In the genomic region with DNA sequence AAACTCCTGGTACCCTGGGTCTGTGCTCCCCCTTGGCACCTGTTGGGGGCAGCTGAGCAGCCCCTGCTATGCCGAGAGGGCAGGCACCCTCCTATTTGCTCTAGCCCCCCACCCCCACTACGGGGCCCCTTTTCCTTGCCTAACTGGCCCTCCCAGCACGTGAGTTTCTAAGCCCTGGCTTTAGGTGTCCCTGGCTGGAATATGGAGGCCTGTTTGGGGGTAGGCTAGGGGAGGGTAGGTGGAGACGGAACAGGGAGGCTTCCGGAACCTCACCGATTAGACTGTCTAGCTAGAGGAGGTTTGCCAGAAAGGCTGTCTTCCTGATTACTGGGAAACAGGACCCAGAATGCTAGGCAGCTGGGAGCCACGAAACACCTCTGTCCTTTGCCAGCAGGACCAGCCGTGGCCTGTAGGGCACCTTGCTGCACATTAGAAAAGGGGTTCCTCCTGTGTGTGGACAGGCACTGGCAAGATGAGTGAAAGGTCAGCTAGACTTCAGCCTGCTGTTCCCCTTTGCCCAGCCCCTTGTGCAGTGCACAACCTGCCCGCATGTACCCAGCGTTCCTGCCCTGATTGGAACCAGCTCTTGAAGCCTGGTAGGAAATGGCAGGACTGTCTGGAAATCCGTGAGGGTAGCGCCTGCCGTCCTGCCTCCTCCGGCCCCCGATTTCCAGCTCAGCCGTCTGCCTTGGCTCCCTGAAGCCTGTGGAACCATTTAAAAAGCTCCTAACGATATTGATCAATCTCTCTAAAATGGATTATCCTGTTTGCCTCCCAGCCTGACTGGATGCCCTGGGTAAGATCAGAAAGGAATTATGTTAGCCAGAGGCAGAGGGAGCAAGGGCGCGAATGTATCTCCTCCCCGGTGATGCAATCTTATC, we compare ENCODE assay signal across 2 cellular contexts.
TF ChIP-seq lines count a peak whose summit lies in the region.

No MANE protein-coding gene starts in this region.

TF ChIP-seq in WTC11, 78 proteins besides CTCF, POLR2A, EP300 and RAD21 (continued from another document):
- TF ChIP-seq, protein P1, sequence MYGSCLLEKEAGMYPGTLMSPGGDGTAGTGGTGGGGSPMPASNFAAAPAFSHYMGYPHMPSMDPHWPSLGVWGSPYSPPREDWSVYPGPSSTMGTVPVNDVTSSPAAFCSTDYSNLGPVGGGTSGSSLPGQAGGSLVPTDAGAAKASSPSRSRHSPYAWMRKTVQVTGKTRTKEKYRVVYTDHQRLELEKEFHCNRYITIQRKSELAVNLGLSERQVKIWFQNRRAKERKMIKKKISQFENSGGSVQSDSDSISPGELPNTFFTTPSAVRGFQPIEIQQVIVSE (CRISPR knock-in tag; IDR thresholded peaks at IDR 0.05; ENCODE audit: borderline replicate concordance), result no peak
- TF ChIP-seq, protein P2, sequence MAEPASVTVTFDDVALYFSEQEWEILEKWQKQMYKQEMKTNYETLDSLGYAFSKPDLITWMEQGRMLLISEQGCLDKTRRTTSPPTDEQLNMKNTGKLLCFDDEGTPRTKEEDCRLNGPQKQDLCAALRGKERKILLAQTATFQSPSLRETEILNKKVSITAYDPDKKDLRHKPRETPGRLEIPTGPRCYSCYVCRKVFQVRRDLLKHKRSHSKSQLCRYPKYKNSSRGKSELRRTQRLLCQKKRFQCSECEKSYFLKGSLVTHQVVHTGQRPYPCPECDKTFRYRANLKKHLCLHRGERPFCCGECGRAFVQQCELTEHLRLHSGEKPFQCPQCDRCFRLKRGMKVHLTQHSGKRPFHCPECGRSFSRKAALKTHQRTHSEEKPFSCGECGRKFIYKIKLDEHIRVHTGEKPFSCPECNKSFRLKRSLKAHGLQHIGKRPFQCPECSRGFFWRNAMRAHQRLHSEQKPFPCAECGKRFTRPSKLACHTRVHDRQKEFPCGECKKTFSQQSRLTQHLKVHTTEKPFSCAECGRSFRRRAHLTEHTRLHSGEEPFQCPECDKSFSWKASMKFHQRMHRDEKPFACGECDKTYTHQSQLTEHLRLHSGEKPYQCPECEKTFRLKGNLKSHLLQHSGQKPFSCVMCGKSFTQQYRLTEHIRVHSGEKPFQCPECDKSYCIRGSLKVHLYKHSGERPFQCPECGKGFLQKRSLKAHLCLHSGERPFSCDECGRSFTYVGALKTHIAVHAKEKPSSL (CRISPR knock-in tag; conservative IDR thresholded peaks at IDR 0.05), result no peak

TF ChIP-seq in HepG2, 621 proteins besides CTCF, POLR2A, EP300 and RAD21 (continued from another document):
- TF ChIP-seq ZNF282 (IDR thresholded peaks at IDR 0.05; ENCODE audit: partially characterized antibody), result no peak
- TF ChIP-seq BCL3 (CRISPR knock-in tag; IDR thresholded peaks at IDR 0.05), result no peak
- TF ChIP-seq, protein P3, sequence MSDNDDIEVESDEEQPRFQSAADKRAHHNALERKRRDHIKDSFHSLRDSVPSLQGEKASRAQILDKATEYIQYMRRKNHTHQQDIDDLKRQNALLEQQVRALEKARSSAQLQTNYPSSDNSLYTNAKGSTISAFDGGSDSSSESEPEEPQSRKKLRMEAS (IDR thresholded peaks at IDR 0.05), result no peak
- TF ChIP-seq GABPA (IDR thresholded peaks at IDR 0.05; ENCODE audit: low read depth, low read length), result no peak
- no peak for TF ChIP-seq GABPA (CRISPR knock-in tag; IDR thresholded peaks at IDR 0.05; ENCODE audit: low read depth)
- no peak for TF ChIP-seq ZNF513 (CRISPR knock-in tag; conservative IDR thresholded peaks at IDR 0.05)
- TF ChIP-seq, protein P4, sequence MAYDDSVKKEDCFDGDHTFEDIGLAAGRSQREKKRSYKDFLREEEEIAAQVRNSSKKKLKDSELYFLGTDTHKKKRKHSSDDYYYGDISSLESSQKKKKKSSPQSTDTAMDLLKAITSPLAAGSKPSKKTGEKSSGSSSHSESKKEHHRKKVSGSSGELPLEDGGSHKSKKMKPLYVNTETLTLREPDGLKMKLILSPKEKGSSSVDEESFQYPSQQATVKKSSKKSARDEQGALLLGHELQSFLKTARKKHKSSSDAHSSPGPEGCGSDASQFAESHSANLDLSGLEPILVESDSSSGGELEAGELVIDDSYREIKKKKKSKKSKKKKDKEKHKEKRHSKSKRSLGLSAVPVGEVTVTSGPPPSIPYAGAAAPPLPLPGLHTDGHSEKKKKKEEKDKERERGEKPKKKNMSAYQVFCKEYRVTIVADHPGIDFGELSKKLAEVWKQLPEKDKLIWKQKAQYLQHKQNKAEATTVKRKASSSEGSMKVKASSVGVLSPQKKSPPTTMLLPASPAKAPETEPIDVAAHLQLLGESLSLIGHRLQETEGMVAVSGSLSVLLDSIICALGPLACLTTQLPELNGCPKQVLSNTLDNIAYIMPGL (CRISPR knock-in tag; IDR thresholded peaks at IDR 0.05; ENCODE audit: borderline replicate concordance in 1 of 2, low read depth in 1 of 2), result no peak
- TF ChIP-seq RXRA (CRISPR knock-in tag; IDR thresholded peaks at IDR 0.05), result peak; percentile 54; the same call in 1 of the 2 replicates
- TF ChIP-seq ZFP62 (CRISPR knock-in tag; IDR thresholded peaks at IDR 0.05), result no peak
- TF ChIP-seq U2AF1 (optimal IDR thresholded peaks at IDR 0.05; ENCODE audit: low read depth, low read length), result no peak
- 0 out of 2 replicates have a peak, but pooled peaks have one; percentile 8 for TF ChIP-seq CHD2 (IDR thresholded peaks at IDR 0.05; ENCODE audit: low read depth, low read length)
- TF ChIP-seq HOXA3 (CRISPR knock-in tag; IDR thresholded peaks at IDR 0.05), result no peak
- TF ChIP-seq ZNF710 (CRISPR knock-in tag; IDR thresholded peaks at IDR 0.05; ENCODE audit: borderline replicate concordance), result no peak
- no peak for TF ChIP-seq NFIB (CRISPR knock-in tag; IDR thresholded peaks at IDR 0.05; ENCODE audit: borderline replicate concordance)
- TF ChIP-seq AGO1 (IDR thresholded peaks at IDR 0.05; ENCODE audit: low read depth, low read length, poor library complexity, severe bottlenecking), result peak; percentile 9
- no peak for TF ChIP-seq PAX8 (CRISPR knock-in tag; IDR thresholded peaks at IDR 0.05; ENCODE audit: borderline replicate concordance)
- TF ChIP-seq ZFX (CRISPR knock-in tag; IDR thresholded peaks at IDR 0.05; ENCODE audit: low read depth), result peak; percentile 16; the same call in 1 of the 2 replicates
- no peak for TF ChIP-seq SALL2 (CRISPR knock-in tag; IDR thresholded peaks at IDR 0.05)
- no peak for TF ChIP-seq ZNF432 (CRISPR knock-in tag; IDR thresholded peaks at IDR 0.05; ENCODE audit: borderline replicate concordance)
- TF ChIP-seq ZBTB38 (CRISPR knock-in tag; IDR thresholded peaks at IDR 0.05), result peak; percentile 61
- TF ChIP-seq ZNF281 (CRISPR knock-in tag; IDR thresholded peaks at IDR 0.05; ENCODE audit: borderline replicate concordance), result 0 out of 2 replicates have a peak, but pooled peaks have one; percentile 2
- no peak for TF ChIP-seq ZNF160 (CRISPR knock-in tag; IDR thresholded peaks at IDR 0.05)
- TF ChIP-seq PHF5A (CRISPR knock-in tag; IDR thresholded peaks at IDR 0.05; ENCODE audit: low read depth, unreplicated experiment), result no peak
- no peak for TF ChIP-seq ZNF441 (CRISPR knock-in tag; IDR thresholded peaks at IDR 0.05; ENCODE audit: borderline replicate concordance)
- no peak for TF ChIP-seq HNF4G (IDR thresholded peaks at IDR 0.05; ENCODE audit: borderline replicate concordance, low read depth, low read length)
- no peak for TF ChIP-seq HNF4G (CRISPR knock-in tag; IDR thresholded peaks at IDR 0.05; ENCODE audit: borderline replicate concordance, low read depth)
- TF ChIP-seq, protein P5, sequence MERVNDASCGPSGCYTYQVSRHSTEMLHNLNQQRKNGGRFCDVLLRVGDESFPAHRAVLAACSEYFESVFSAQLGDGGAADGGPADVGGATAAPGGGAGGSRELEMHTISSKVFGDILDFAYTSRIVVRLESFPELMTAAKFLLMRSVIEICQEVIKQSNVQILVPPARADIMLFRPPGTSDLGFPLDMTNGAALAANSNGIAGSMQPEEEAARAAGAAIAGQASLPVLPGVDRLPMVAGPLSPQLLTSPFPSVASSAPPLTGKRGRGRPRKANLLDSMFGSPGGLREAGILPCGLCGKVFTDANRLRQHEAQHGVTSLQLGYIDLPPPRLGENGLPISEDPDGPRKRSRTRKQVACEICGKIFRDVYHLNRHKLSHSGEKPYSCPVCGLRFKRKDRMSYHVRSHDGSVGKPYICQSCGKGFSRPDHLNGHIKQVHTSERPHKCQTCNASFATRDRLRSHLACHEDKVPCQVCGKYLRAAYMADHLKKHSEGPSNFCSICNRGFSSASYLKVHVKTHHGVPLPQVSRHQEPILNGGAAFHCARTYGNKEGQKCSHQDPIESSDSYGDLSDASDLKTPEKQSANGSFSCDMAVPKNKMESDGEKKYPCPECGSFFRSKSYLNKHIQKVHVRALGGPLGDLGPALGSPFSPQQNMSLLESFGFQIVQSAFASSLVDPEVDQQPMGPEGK (CRISPR knock-in tag; IDR thresholded peaks at IDR 0.05), result peak; percentile 53
